Comparison of ENCODE assay signal across 27 cellular contexts in genomic region chr1:240821925-240822324, GRCh38.
"Had no signal": no experiment of that assay in that cellular context is flagged by ENCODE, and none has a peak within 500 bp of the region (broad histone marks: within the 10 kb centered on the region; RNA-seq: fewer than 3 reads in every experiment).

No MANE protein-coding gene starts in this region.

- DNase-seq: stimulated activated CD4-positive, alpha-beta T cell treated with anti-CD3 and anti-CD28 coated beads, Interleukin-2, amount 100 ng/mL, for 48 hours; stimulated activated CD4-positive, alpha-beta T cell treated with anti-CD3 and anti-CD28 coated beads, Interleukin-4, amount 100 ng/mL, for 1 hour; stimulated activated CD4-positive, alpha-beta T cell treated with anti-CD3 and anti-CD28 coated beads, Interleukin-4, amount 100 ng/mL, for 24 hours; stimulated activated CD4-positive, alpha-beta T cell treated with anti-CD3 and anti-CD28 coated beads, Interleukin-4, amount 100 ng/mL, for 4 hours; stimulated activated CD8-positive, alpha-beta memory T cell treated with anti-CD3 and anti-CD28 coated beads, Interleukin-4, amount 100 ng/mL, for 48 hours; stimulated activated naive B cell treated with anti-CD40 and anti-IgM and Interleukin-4, amounts not matched to agents 10 μg/mL and 1 μg/mL and 100 μg/mL, for 72 hours; stimulated activated naive CD4-positive, alpha-beta T cell; stimulated activated naive CD4-positive, alpha-beta T cell treated with Interleukin-2 at 50 U/mL for 16 hours; stimulated activated naive CD8-positive, alpha-beta T cell treated with anti-CD3 and anti-CD28 coated beads, Interleukin-15, amount 100 ng/mL, for 72 hours; stimulated activated naive CD8-positive, alpha-beta T cell treated with anti-CD3 and anti-CD28 coated beads, Interleukin-15, Interleukin-2, amounts not matched to agents 100 U/mL and 50 U/mL, for 24 hours; stomach; substantia nigra; testis; thyroid gland; tibial artery; transverse colon; trophoblast cell; upper lobe of right lung; uterus had no signal

- H3K9me3 ChIP-seq: stomach, suprapubic skin, testis, thoracic aorta, thyroid gland, tibial artery, tibial nerve, transverse colon, upper lobe of left lung, upper lobe of right lung, uterus, vagina had no signal

- FAIRE-seq: urothelium cell line had no signal

- H3K4me3 ChIP-seq: stomach, suprapubic skin, testis, thoracic aorta, thyroid gland, tibial artery, tibial nerve, transverse colon, upper lobe of left lung, upper lobe of right lung, uterus, vagina had no signal

- H3K27ac ChIP-seq: stomach, suprapubic skin, testis, thoracic aorta, thyroid gland, tibial artery, tibial nerve, transverse colon, upper lobe of left lung, upper lobe of right lung, uterus, vagina had no signal

- H3K4me1 ChIP-seq: stomach, suprapubic skin, testis, thyroid gland, tibial artery, tibial nerve, transverse colon, upper lobe of left lung, upper lobe of right lung, uterus, vagina had no signal

- H3K27me3 ChIP-seq: stomach, suprapubic skin, testis, thyroid gland, tibial artery, tibial nerve, transverse colon, upper lobe of left lung, upper lobe of right lung, uterus, vagina had no signal

- ATAC-seq: stimulated activated effector memory CD8-positive, alpha-beta T cell treated with anti-CD3 and anti-CD28 coated beads, Interleukin-12 subunit alpha, Interleukin-12 subunit beta, amount 100 ng/mL, for 72 hours; stimulated activated memory B cell treated with anti-CD40 and anti-IgM and Interleukin-4, amounts not matched to agents 10 μg/mL and 1 μg/mL and 100 μg/mL, for 72 hours; stimulated activated naive B cell treated with anti-CD40 and anti-IgM and Interleukin-4, amounts not matched to agents 10 μg/mL and 1 μg/mL and 100 μg/mL, for 72 hours; stimulated activated naive CD8-positive, alpha-beta T cell treated with anti-CD3 and anti-CD28 coated beads, Interleukin-15, amount 100 ng/mL, for 72 hours; stimulated activated naive CD8-positive, alpha-beta T cell treated with anti-CD3 and anti-CD28 coated beads, Interleukin-15, Interleukin-2, amounts not matched to agents 100 U/mL and 50 U/mL, for 24 hours; upper lobe of right lung had no signal

- H3K36me3 ChIP-seq: stomach, suprapubic skin, thoracic aorta, thyroid gland, tibial artery, tibial nerve, transverse colon, upper lobe of left lung, upper lobe of right lung, uterus, vagina had no signal
